In genomic region chr2:102724016-102724490, GRCh38 we compare ENCODE assay signal across 18 cellular contexts. TPM values are rescaled to one million over a fixed set of nuclear protein-coding genes. Genes with fewer than 3 reads are reported as not detected.
DNase-seq lines count a peak whose midpoint lies in the region; ATAC-seq and TF ChIP-seq lines count a peak whose summit lies in the region.
"Had no signal": no experiment of that assay in that cellular context is flagged by ENCODE, and none has a peak within 500 bp of the region (broad histone marks: within the 10 kb centered on the region; RNA-seq: fewer than 3 reads in every experiment).

No MANE protein-coding gene starts in this region.

- peaks cover 3% of the 10 kb centered on the region for H3K4me1 Mint-ChIP-seq in activated CD4-positive, alpha-beta T cell treated with anti-CD3 and anti-CD28 coated beads, Interleukin-2, amount 10 ng/mL, durations not matched to agents 7 days and 5 days
- H3K4me1 Mint-ChIP-seq in Caco-2 (ENCODE audit: low read depth, unreplicated experiment) (peaks cover 21% of the 10 kb centered on the region), WTC11 (no peaks in the 10 kb centered on the region), nephron progenitor cell (peaks cover 40% of the 10 kb centered on the region), CD14-positive monocyte (peaks cover 16% of the 10 kb centered on the region), immature natural killer cell (no peaks in the 10 kb centered on the region)
- H3K4me1 Mint-ChIP-seq: CD4-positive, alpha-beta memory T cell had no signal

- CTCF ChIA-PET in activated CD4-positive, alpha-beta T cell treated with anti-CD3 and anti-CD28 coated beads, Interleukin-2, amount 10 ng/mL, durations not matched to agents 7 days and 5 days (lab: Charles Lee) = no interaction called here
- CTCF ChIA-PET in Caco-2 (lab: Charles Lee) = interaction anchor here (0.8 kb wide), 2 partner anchors 30 to 138 kb away, joined by 3 to 4 read pairs; no protein-coding TSS in a partner anchor
- CTCF ChIA-PET in WTC11 (lab: Charles Lee) = no interaction called here

- intact Hi-C loops in Caco-2 (cut with micrococcal nuclease; ENCODE audit: unreplicated experiment) (no loop called here), CD14-positive monocyte (cut with micrococcal nuclease) (no loop called here)

- POLR2A ChIA-PET in activated CD4-positive, alpha-beta T cell treated with anti-CD3 and anti-CD28 coated beads, Interleukin-2, amount 10 ng/mL, durations not matched to agents 7 days and 5 days (lab: Charles Lee) = no interaction called here
- POLR2A ChIA-PET in Caco-2 (lab: Charles Lee) (interaction anchor here (0.6 to 0.7 kb wide), 2 partner anchors 12 to 829 kb away, joined by 3 read pairs; no protein-coding TSS in a partner anchor), WTC11 (lab: Charles Lee) (no interaction called here)

- no peaks in the 10 kb centered on the region for H3K9me3 ChIP-seq in Caco-2
- H3K9me3 ChIP-seq: BE2C; BLaER1 treated with 17β-estradiol and CSF1 and Interleukin-3, amounts not matched to agents 10 nM and 100 nM; HAP-1 had no signal

- H3K27me3 Mint-ChIP-seq in activated CD4-positive, alpha-beta T cell treated with anti-CD3 and anti-CD28 coated beads, Interleukin-2, amount 10 ng/mL, durations not matched to agents 7 days and 5 days = no peaks in the 10 kb centered on the region
- H3K27me3 Mint-ChIP-seq in Caco-2 (ENCODE audit: insufficient read depth, unreplicated experiment) (no peaks in the 10 kb centered on the region), WTC11 (ENCODE audit: low read depth) (no peaks in the 10 kb centered on the region), nephron progenitor cell (ENCODE audit: low read depth, poor library complexity) (no peaks in the 10 kb centered on the region), CD14-positive monocyte (ENCODE audit: low read depth in 3 of 3) (peaks cover 0 to 3% (median 0%) of the 10 kb centered on the region in 3 donors), immature natural killer cell (ENCODE audit: low read depth in 3 of 3) (peaks cover 0 to 2% (median 0%) of the 10 kb centered on the region in 3 donors)
- H3K27me3 Mint-ChIP-seq: CD4-positive, alpha-beta memory T cell had no signal

- no peak overlapping the region for H3K4me3 Mint-ChIP-seq in activated CD4-positive, alpha-beta T cell treated with anti-CD3 and anti-CD28 coated beads, Interleukin-2, amount 10 ng/mL, durations not matched to agents 7 days and 5 days
- peak overlapping the region; percentile 6 for H3K4me3 Mint-ChIP-seq in Caco-2 (ENCODE audit: unreplicated experiment)
- no peak overlapping the region for H3K4me3 Mint-ChIP-seq in WTC11
- peak overlapping the region; percentile 9 for H3K4me3 Mint-ChIP-seq in nephron progenitor cell
- no peak overlapping the region for H3K4me3 Mint-ChIP-seq in CD14-positive monocyte
- no peak overlapping the region for H3K4me3 Mint-ChIP-seq in immature natural killer cell
- H3K4me3 Mint-ChIP-seq: CD4-positive, alpha-beta memory T cell; HFFc6 had no signal

- H3K4me3 ChIP-seq in Caco-2 (ENCODE audit: low read depth, low read length) = no peak overlapping the region
- H3K4me3 ChIP-seq: BLaER1 treated with 17β-estradiol and CSF1 and Interleukin-3, amounts not matched to agents 10 nM and 100 nM; HAP-1 had no signal

- DNase-seq in activated CD4-positive, alpha-beta T cell treated with anti-CD3 and anti-CD28 coated beads, Interleukin-2, amount 10 ng/mL, durations not matched to agents 7 days and 5 days = no peak
- DNase-seq in activated CD4-positive, alpha-beta T cell treated with anti-CD3 and anti-CD28 coated beads for 4 hours = no peak
- DNase-seq in Caco-2 (peak; percentile 58 to 79), WTC11 (ENCODE audit: low spot score) (no peak), nephron progenitor cell (no peak), CD14-positive monocyte (ENCODE audit: low spot score) (no peak), immature natural killer cell (no peak)
- DNase-seq: AML-193; BE2C; CD4-positive, alpha-beta memory T cell; COR-L47; DMS153; DND-41; GOT3; HFFc6 had no signal

- H3K4me1 ChIP-seq in Caco-2 = peaks cover 16% of the 10 kb centered on the region; the same call in 1 of the 2 replicates
- H3K4me1 ChIP-seq: BE2C; BLaER1 treated with 17β-estradiol and CSF1 and Interleukin-3, amounts not matched to agents 10 nM and 100 nM; HAP-1 had no signal

- no peak for TF ChIP-seq CTCF in Caco-2 (IDR thresholded peaks at IDR 0.05; ENCODE audit: insufficient read depth in 1 of 2, low read depth in 1 of 2, low read length in 1 of 2, severe bottlenecking in 1 of 2, unreplicated experiment in 1 of 2)
- TF ChIP-seq CTCF in WTC11 (IDR thresholded peaks at IDR 0.05) = no peak
- TF ChIP-seq CTCF in nephron progenitor cell (IDR thresholded peaks at IDR 0.05) = no peak
- TF ChIP-seq CTCF in CD14-positive monocyte (IDR thresholded peaks at IDR 0.05) = no peak

- ATAC-seq in WTC11 (no peak), HG03460 (IDR thresholded peaks at IDR 0.05; ENCODE audit: unreplicated experiment) (no peak)

- H3K36me3 ChIP-seq in Caco-2 (ENCODE audit: control insufficient read depth, insufficient read depth, low read length) = peaks cover 3% of the 10 kb centered on the region
- H3K36me3 ChIP-seq: BE2C had no signal

- H3K27me3 ChIP-seq in Caco-2 (replicated peaks; ENCODE audit: control insufficient read depth, insufficient read depth, low read length) = no peaks in the 10 kb centered on the region
- H3K27me3 ChIP-seq: BE2C; BLaER1 treated with 17β-estradiol and CSF1 and Interleukin-3, amounts not matched to agents 10 nM and 100 nM had no signal

- no peaks in the 10 kb centered on the region for H3K9me3 Mint-ChIP-seq in activated CD4-positive, alpha-beta T cell treated with anti-CD3 and anti-CD28 coated beads, Interleukin-2, amount 10 ng/mL, durations not matched to agents 7 days and 5 days
- H3K9me3 Mint-ChIP-seq in Caco-2 (ENCODE audit: unreplicated experiment) (no peaks in the 10 kb centered on the region), WTC11 (no peaks in the 10 kb centered on the region), nephron progenitor cell (no peaks in the 10 kb centered on the region), CD14-positive monocyte (peaks cover 0 to 2% (median 0%) of the 10 kb centered on the region in 7 donors), immature natural killer cell (no peaks in the 10 kb centered on the region)
- H3K9me3 Mint-ChIP-seq: CD4-positive, alpha-beta memory T cell; HFFc6 had no signal

- peak overlapping the region; percentile 26 for H3K27ac Mint-ChIP-seq in activated CD4-positive, alpha-beta T cell treated with anti-CD3 and anti-CD28 coated beads, Interleukin-2, amount 10 ng/mL, durations not matched to agents 7 days and 5 days
- peak overlapping the region; percentile 32 for H3K27ac Mint-ChIP-seq in Caco-2 (ENCODE audit: unreplicated experiment)
- H3K27ac Mint-ChIP-seq in WTC11 = no peak overlapping the region
- H3K27ac Mint-ChIP-seq in nephron progenitor cell = peak overlapping the region; percentile 64
- H3K27ac Mint-ChIP-seq in CD14-positive monocyte = no peak overlapping the region
- no peak overlapping the region for H3K27ac Mint-ChIP-seq in immature natural killer cell
- H3K27ac Mint-ChIP-seq: HFFc6 had no signal

- BruUV-seq in Caco-2 (replicated peaks; lab: Mats Ljungman, UMichigan) = no TSS peak

- peaks cover 44% of the 10 kb centered on the region for H3K36me3 Mint-ChIP-seq in activated CD4-positive, alpha-beta T cell treated with anti-CD3 and anti-CD28 coated beads, Interleukin-2, amount 10 ng/mL, durations not matched to agents 7 days and 5 days (ENCODE audit: low read depth)
- H3K36me3 Mint-ChIP-seq in Caco-2 (ENCODE audit: insufficient read depth, unreplicated experiment) = peaks cover 74% of the 10 kb centered on the region
- peaks cover 67% of the 10 kb centered on the region for H3K36me3 Mint-ChIP-seq in WTC11
- H3K36me3 Mint-ChIP-seq in nephron progenitor cell (ENCODE audit: low read depth) = peaks cover 92% of the 10 kb centered on the region
- peaks cover 73 to 83% of the 10 kb centered on the region in 2 donors for H3K36me3 Mint-ChIP-seq in CD14-positive monocyte
- H3K36me3 Mint-ChIP-seq in immature natural killer cell = peaks cover 48 to 72% (median 54%) of the 10 kb centered on the region in 3 donors

TF ChIP-seq in WTC11, 78 proteins besides CTCF, POLR2A, EP300 and RAD21:
- TF ChIP-seq SP1 (CRISPR knock-in tag; conservative IDR thresholded peaks at IDR 0.05) (no peak), CBFB (CRISPR knock-in tag; IDR thresholded peaks at IDR 0.05; ENCODE audit: low read depth) (no peak), GABPB1 (CRISPR knock-in tag; IDR thresholded peaks at IDR 0.05) (peak; percentile 67; the same call in 1 of the 2 replicates), MXD4 (CRISPR knock-in tag; IDR thresholded peaks at IDR 0.05; ENCODE audit: borderline replicate concordance) (no peak), ZBTB43 (CRISPR knock-in tag; IDR thresholded peaks at IDR 0.05) (no peak)

RNA-seq across cellular contexts. Expression of gene TMEM182, which starts 37.8 kb away (rescaled TPM):
- total RNA-seq in activated CD4-positive, alpha-beta T cell treated with anti-CD3 and anti-CD28 coated beads, Interleukin-2, amount 10 ng/mL, durations not matched to agents 7 days and 5 days = 1 to 10 TPM; 2.5 to 4.1 TPM
- 11.9 and 13.6 TPM in 2 replicates for total RNA-seq in Caco-2 (2022)
- 4.2 to 4.8 TPM (median 4.3 TPM) in 3 replicates for total RNA-seq in WTC11 (2021)
- under 1 TPM; 0.24 to 0.69 TPM for polyA plus RNA-seq in CD14-positive monocyte
- polyA plus RNA-seq in immature natural killer cell = 1 to 10 TPM; 6.2 to 6.5 (median 6.2) TPM

Comparison
In these comparisons a context has a peak if more than half of its experiments do, and no peak if none do; other contexts are left out.
1. DNase-seq: peak in Caco-2 (2 of 2); none in activated CD4-positive, alpha-beta T cell treated with anti-CD3 and anti-CD28 coated beads, Interleukin-2, amount 10 ng/mL, durations not matched to agents 7 days and 5 days (single experiment), activated CD4-positive, alpha-beta T cell treated with anti-CD3 and anti-CD28 coated beads for 4 hours (0 of 2), WTC11 (single experiment), nephron progenitor cell (single experiment), CD14-positive monocyte (single experiment) and immature natural killer cell (0 of 3).
2. H3K27ac Mint-ChIP-seq: peak in activated CD4-positive, alpha-beta T cell treated with anti-CD3 and anti-CD28 coated beads, Interleukin-2, amount 10 ng/mL, durations not matched to agents 7 days and 5 days (single experiment), Caco-2 (single experiment) and nephron progenitor cell (single experiment); none in WTC11 (single experiment), CD14-positive monocyte (0 of 7) and immature natural killer cell (0 of 6).
3. H3K4me3 Mint-ChIP-seq: peak in Caco-2 (single experiment) and nephron progenitor cell (single experiment); none in activated CD4-positive, alpha-beta T cell treated with anti-CD3 and anti-CD28 coated beads, Interleukin-2, amount 10 ng/mL, durations not matched to agents 7 days and 5 days (single experiment), WTC11 (single experiment), CD14-positive monocyte (0 of 2) and immature natural killer cell (0 of 5).